Comparison of ENCODE assay signal across 6 cellular contexts in genomic region chr7:141348728-141349127, GRCh38.
"Had no signal": no experiment of that assay in that cellular context is flagged by ENCODE, and none has a peak within 500 bp of the region (broad histone marks: within the 10 kb centered on the region; RNA-seq: fewer than 3 reads in every experiment).

No MANE protein-coding gene starts in this region.

- FAIRE-seq: HepG2 had no signal

- H3K27ac ChIP-seq: GM23248 had no signal

- H2AFZ ChIP-seq: GM23248 had no signal

- H3K36me3 ChIP-seq: HAP-1 had no signal

- H3K9ac ChIP-seq: GM23248 had no signal

- H3K9me3 ChIP-seq: HAP-1 had no signal

- DNase-seq: GM23248, GOT3, H7, KBM-7 had no signal

- H3K4me3 ChIP-seq: GM23248, HAP-1 had no signal
